In genomic region chr9:114157516-114158176, GRCh38 we compare ENCODE assay signal across 11 cellular contexts. TPM values are rescaled to one million over a fixed set of nuclear protein-coding genes. Genes with fewer than 3 reads are reported as not detected.
DNase-seq lines count a peak whose midpoint lies in the region; ATAC-seq, FAIRE-seq and TF ChIP-seq lines count a peak whose summit lies in the region.
"Had no signal": no experiment of that assay in that cellular context is flagged by ENCODE, and none has a peak within 500 bp of the region (broad histone marks: within the 10 kb centered on the region; RNA-seq: fewer than 3 reads in every experiment).

No MANE protein-coding gene starts in this region.

- peaks cover 16% of the 10 kb centered on the region for H3K4me1 Mint-ChIP-seq in activated CD4-positive, alpha-beta T cell treated with anti-CD3 and anti-CD28 coated beads, Interleukin-2, amount 10 ng/mL, durations not matched to agents 24 days and 14 days
- H3K4me1 Mint-ChIP-seq in stimulated activated naive B cell treated with anti-CD40 and anti-IgM and Interleukin-4, amounts not matched to agents 10 μg/mL and 1 μg/mL and 100 μg/mL, for 72 hours, result peaks cover 15 to 20% of the 10 kb centered on the region in 2 donors

- H3K27ac ChIP-seq in hepatocyte (peak overlapping the region; percentile 90), OCI-LY7 (ENCODE audit: low read depth, low read length, poor library complexity, severe bottlenecking) (no peak overlapping the region)

- peaks cover 36% of the 10 kb centered on the region for H3K4me1 ChIP-seq in adipocyte (ENCODE audit: control insufficient read depth, insufficient read depth, low read length)
- peaks cover 59% of the 10 kb centered on the region for H3K4me1 ChIP-seq in hepatocyte (ENCODE audit: insufficient read depth)
- no peaks in the 10 kb centered on the region for H3K4me1 ChIP-seq in OCI-LY7 (ENCODE audit: insufficient read depth, low read length, poor library complexity, severe bottlenecking)
- H3K4me1 ChIP-seq: prostate gland had no signal

- no peak for FAIRE-seq in D721Med (lab: Jason Lieb, UNC)
- FAIRE-seq: A204.1 had no signal

- peaks cover 31% of the 10 kb centered on the region for H3K27me3 Mint-ChIP-seq in activated CD4-positive, alpha-beta T cell treated with anti-CD3 and anti-CD28 coated beads, Interleukin-2, amount 10 ng/mL, durations not matched to agents 24 days and 14 days
- H3K27me3 Mint-ChIP-seq in stimulated activated naive B cell treated with anti-CD40 and anti-IgM and Interleukin-4, amounts not matched to agents 10 μg/mL and 1 μg/mL and 100 μg/mL, for 72 hours, result peaks cover 37 to 54% of the 10 kb centered on the region in 2 donors

- CTCF ChIA-PET in OCI-LY7 (lab: Charles Lee; ENCODE audit: unreplicated experiment), result no interaction called here

- peaks cover 11% of the 10 kb centered on the region for H3K27me3 ChIP-seq in adipocyte (replicated peaks; ENCODE audit: control insufficient read depth, insufficient read depth, low read length)
- H3K27me3 ChIP-seq in hepatocyte, result no peaks in the 10 kb centered on the region

- POLR2A ChIA-PET in OCI-LY7 (lab: Charles Lee), result interaction anchor here (0.6 kb wide), 2 partner anchors 18 to 236 kb away, joined by 3 read pairs; no protein-coding TSS in a partner anchor

- no peak for ATAC-seq in stimulated activated naive B cell treated with anti-CD40 and anti-IgM and Interleukin-4, amounts not matched to agents 10 μg/mL and 1 μg/mL and 100 μg/mL, for 72 hours (replicated peaks)
- no peak for ATAC-seq in HG02870 (IDR thresholded peaks at IDR 0.05; ENCODE audit: unreplicated experiment)

- peak overlapping the region; percentile 88 for H3K4me3 ChIP-seq in adipocyte (ENCODE audit: low read length)
- H3K4me3 ChIP-seq in hepatocyte, result no peak overlapping the region
- H3K4me3 ChIP-seq in OCI-LY7 (ENCODE audit: low read depth, low read length, poor library complexity, severe bottlenecking), result no peak overlapping the region
- H3K4me3 ChIP-seq: prostate gland had no signal

- no TSS peak for BruUV-seq in OCI-LY7 (replicated peaks; lab: Mats Ljungman, UMichigan)

- H3K9ac ChIP-seq in adipocyte (ENCODE audit: low read length), result no peak overlapping the region

- H3K79me2 ChIP-seq in hepatocyte, result peaks cover 66% of the 10 kb centered on the region
- no peaks in the 10 kb centered on the region for H3K79me2 ChIP-seq in OCI-LY7 (ENCODE audit: insufficient read depth, low read depth, low read length)

- H3K9me2 ChIP-seq in hepatocyte (replicated peaks; ENCODE audit: insufficient read depth) (no peaks in the 10 kb centered on the region), OCI-LY7 (ENCODE audit: insufficient read depth, low read length) (no peaks in the 10 kb centered on the region)

- H2AFZ ChIP-seq in hepatocyte (no peak overlapping the region), OCI-LY7 (ENCODE audit: low read length) (no peak overlapping the region)

- intact Hi-C loops in activated CD4-positive, alpha-beta T cell treated with anti-CD3 and anti-CD28 coated beads, Interleukin-2, amount 10 ng/mL, durations not matched to agents 24 days and 14 days (cut with micrococcal nuclease), result loop anchor here (5.0 to 10.0 kb wide), 2 partner anchors 50 to 227 kb away; partner anchors contain the start of gene AKNA
- intact Hi-C loops in OCI-LY7 (cut with micrococcal nuclease; ENCODE audit: unreplicated experiment), result loop anchor here (5.0 to 10.0 kb wide), 2 partner anchors 53 to 135 kb away; no protein-coding TSS in a partner anchor

- WGBS in hepatocyte (ENCODE audit: low lambda C conversion rate, missing lambda C conversion rate), result 79% methylated on average over 9 of the region's 9 CpGs

- H3K4me3 Mint-ChIP-seq in activated CD4-positive, alpha-beta T cell treated with anti-CD3 and anti-CD28 coated beads, Interleukin-2, amount 10 ng/mL, durations not matched to agents 24 days and 14 days, result peak overlapping the region; percentile 98
- peak overlapping the region; percentile 0 to 11 for H3K4me3 Mint-ChIP-seq in stimulated activated naive B cell treated with anti-CD40 and anti-IgM and Interleukin-4, amounts not matched to agents 10 μg/mL and 1 μg/mL and 100 μg/mL, for 72 hours

- TF ChIP-seq CTCF in hepatocyte (IDR thresholded peaks at IDR 0.05; ENCODE audit: poor library complexity), result no peak
- TF ChIP-seq CTCF in OCI-LY7 (conservative IDR thresholded peaks at IDR 0.05; ENCODE audit: low read length), result no peak
- no peak for TF ChIP-seq CTCF in D721Med (IDR thresholded peaks at IDR 0.05; ENCODE audit: insufficient read depth, missing control alignments)

- H3K27ac Mint-ChIP-seq in activated CD4-positive, alpha-beta T cell treated with anti-CD3 and anti-CD28 coated beads, Interleukin-2, amount 10 ng/mL, durations not matched to agents 24 days and 14 days, result peak overlapping the region; percentile 5
- H3K27ac Mint-ChIP-seq in stimulated activated naive B cell treated with anti-CD40 and anti-IgM and Interleukin-4, amounts not matched to agents 10 μg/mL and 1 μg/mL and 100 μg/mL, for 72 hours, result no peak overlapping the region

- H4K20me1 ChIP-seq in hepatocyte (ENCODE audit: insufficient read depth, poor library complexity, severe bottlenecking) (peaks cover 14% of the 10 kb centered on the region), OCI-LY7 (ENCODE audit: insufficient read depth, low read length) (no peaks in the 10 kb centered on the region)

- H3K36me3 Mint-ChIP-seq in activated CD4-positive, alpha-beta T cell treated with anti-CD3 and anti-CD28 coated beads, Interleukin-2, amount 10 ng/mL, durations not matched to agents 24 days and 14 days (ENCODE audit: low read depth), result peaks cover 1% of the 10 kb centered on the region
- H3K36me3 Mint-ChIP-seq in stimulated activated naive B cell treated with anti-CD40 and anti-IgM and Interleukin-4, amounts not matched to agents 10 μg/mL and 1 μg/mL and 100 μg/mL, for 72 hours, result no peaks in the 10 kb centered on the region

- H3K9me3 ChIP-seq in adipocyte (ENCODE audit: control insufficient read depth, low read length) (no peaks in the 10 kb centered on the region), hepatocyte (ENCODE audit: low read depth) (no peaks in the 10 kb centered on the region), OCI-LY7 (ENCODE audit: low read length) (no peaks in the 10 kb centered on the region)
- H3K9me3 ChIP-seq: prostate gland had no signal

- H3K9me3 Mint-ChIP-seq in activated CD4-positive, alpha-beta T cell treated with anti-CD3 and anti-CD28 coated beads, Interleukin-2, amount 10 ng/mL, durations not matched to agents 24 days and 14 days, result no peaks in the 10 kb centered on the region
- peaks cover 0 to 2% of the 10 kb centered on the region in 2 donors for H3K9me3 Mint-ChIP-seq in stimulated activated naive B cell treated with anti-CD40 and anti-IgM and Interleukin-4, amounts not matched to agents 10 μg/mL and 1 μg/mL and 100 μg/mL, for 72 hours

- H3K36me3 ChIP-seq in adipocyte (ENCODE audit: control insufficient read depth, insufficient read depth, low read length, severe bottlenecking) (no peaks in the 10 kb centered on the region), hepatocyte (replicated peaks; ENCODE audit: insufficient read depth, low read depth) (no peaks in the 10 kb centered on the region), OCI-LY7 (ENCODE audit: insufficient read depth, low read length) (no peaks in the 10 kb centered on the region)
- H3K36me3 ChIP-seq: cardiac muscle cell, prostate gland had no signal

- no peak for DNase-seq in activated CD4-positive, alpha-beta T cell treated with anti-CD3 and anti-CD28 coated beads, Interleukin-2, amount 10 ng/mL, durations not matched to agents 24 days and 14 days
- no peak for DNase-seq in activated CD4-positive, alpha-beta T cell treated with anti-CD3 and anti-CD28 coated beads for 1 hour
- DNase-seq in adipocyte (ENCODE audit: low read depth) (peak; percentile 32), hepatocyte (ENCODE audit: low spot score) (no peak), OCI-LY7 (ENCODE audit: low spot score) (no peak), D721Med (ENCODE audit: insufficient read length, low spot score) (no peak)
- DNase-seq in stimulated activated naive B cell treated with anti-CD40 and anti-IgM and Interleukin-4, amounts not matched to agents 10 μg/mL and 1 μg/mL and 100 μg/mL, for 72 hours, result no peak

- H3K4me2 ChIP-seq in hepatocyte (peak overlapping the region; percentile 88), OCI-LY7 (ENCODE audit: low read length) (no peak overlapping the region)

RNA-seq across cellular contexts. Expression of gene COL27A1, which starts 2.3 kb away (rescaled TPM):
- total RNA-seq in activated CD4-positive, alpha-beta T cell treated with anti-CD3 and anti-CD28 coated beads, Interleukin-2, amount 10 ng/mL, durations not matched to agents 24 days and 14 days, result 8.5 and 9.7 TPM in 2 replicates
- total RNA-seq in hepatocyte, result 30.8 and 47.0 TPM in 2 replicates
- 44.6 and 55.2 TPM in 2 replicates for polyA plus RNA-seq in hepatocyte
- total RNA-seq in OCI-LY7 (2014; rRNA removed; shearing (Covaris generic)), result not detected in 2 replicates
- total RNA-seq in OCI-LY7 (2022), result not detected in 2 replicates

RNA-seq across cellular contexts. Expression of gene KIF12, which starts 58.6 kb away (rescaled TPM):
- not detected in 2 replicates for total RNA-seq in activated CD4-positive, alpha-beta T cell treated with anti-CD3 and anti-CD28 coated beads, Interleukin-2, amount 10 ng/mL, durations not matched to agents 24 days and 14 days
- total RNA-seq in hepatocyte (31.9 and 39.9 TPM in 2 replicates), OCI-LY7 (2022) (not detected in 2 replicates)
- polyA plus RNA-seq in hepatocyte, result 96.5 and 97.3 TPM in 2 replicates
- total RNA-seq in OCI-LY7 (2014; rRNA removed; shearing (Covaris generic)), result not detected in 2 replicates

Comparison
In these comparisons a context has a peak if more than half of its experiments do, and no peak if none do; other contexts are left out.
1. RNA of gene KIF12, which starts 58.6 kb away (total RNA-seq): 31.9 to 39.9 TPM in hepatocyte; not detected in activated CD4-positive, alpha-beta T cell treated with anti-CD3 and anti-CD28 coated beads, Interleukin-2, amount 10 ng/mL, durations not matched to agents 24 days and 14 days and not detected in OCI-LY7; every median in the first group is over 10 times any median in the second.